Comparison of ENCODE assay signal across 9 cellular contexts in the genomic region with DNA sequence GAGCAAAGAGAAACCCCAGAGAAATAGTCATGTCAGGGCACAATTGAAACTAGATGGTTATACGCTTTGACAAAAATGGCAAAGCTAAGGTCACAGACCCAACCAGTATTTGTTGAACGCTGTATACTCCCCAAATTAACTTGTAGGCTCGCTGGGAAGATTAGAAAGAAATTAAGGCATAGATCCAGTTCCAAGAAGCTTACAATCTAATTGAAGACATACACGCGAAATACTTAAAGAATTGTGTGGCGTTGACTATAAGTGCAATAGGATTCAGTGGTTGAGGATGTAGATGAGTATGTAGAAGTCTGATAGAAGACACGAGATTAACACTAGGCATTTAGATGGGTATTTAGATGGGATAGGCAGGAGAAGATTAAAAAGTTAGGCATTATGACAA. TPM values are rescaled to one million over a fixed set of nuclear protein-coding genes. Genes with fewer than 3 reads are reported as not detected.
DNase-seq lines count a peak whose midpoint lies in the region; ATAC-seq, FAIRE-seq and TF ChIP-seq lines count a peak whose summit lies in the region.
"Had no signal": no experiment of that assay in that cellular context is flagged by ENCODE, and none has a peak within 500 bp of the region (broad histone marks: within the 10 kb centered on the region; RNA-seq: fewer than 3 reads in every experiment).

No MANE protein-coding gene starts in this region.

- no peak for TF ChIP-seq RAD21 in H1 (IDR thresholded peaks at IDR 0.05 in 1 of 2, conservative IDR thresholded peaks at IDR 0.05 in 1 of 2; ENCODE audit: low read depth in 2 of 2, low read length in 2 of 2)

- H2BK15ac ChIP-seq in H1 (ENCODE audit: low read length) = no peak overlapping the region

- POLR2A ChIA-PET in H1 (lab: Charles Lee; ENCODE audit: partially characterized antibody) = interaction anchor here (0.7 to 1.4 kb wide), 6 partner anchors 9 to 482 kb away, joined by 3 to 7 read pairs (median 4); a partner anchor contains a TSS

- H3K27ac ChIP-seq in BLaER1 (no peak overlapping the region), H1 (ENCODE audit: low read depth, low read length) (no peak overlapping the region)

- no peak overlapping the region for H2BK5ac ChIP-seq in H1 (ENCODE audit: low read depth, low read length)

- TF ChIP-seq EP300 in H1 (IDR thresholded peaks at IDR 0.05; ENCODE audit: borderline replicate concordance in 1 of 2, low read depth in 2 of 2, low read length in 2 of 2) = no peak

- peaks cover 6% of the 10 kb centered on the region; the same call in 1 of the 2 replicates for H3K23me2 ChIP-seq in H1 (ENCODE audit: low read depth, low read length)

- no peak overlapping the region for H3K14ac ChIP-seq in H1 (ENCODE audit: insufficient read length)

- ATAC-seq in HG03565 (IDR thresholded peaks at IDR 0.05; ENCODE audit: unreplicated experiment) (no peak), GM18511 (IDR thresholded peaks at IDR 0.05; ENCODE audit: unreplicated experiment) (no peak)

- no peak overlapping the region for H3K4ac ChIP-seq in H1 (replicated peaks; ENCODE audit: insufficient read length, low read depth, low read length)

- FAIRE-seq in H1 (lab: Jason Lieb, UNC) = no peak

- intact Hi-C loops in head of caudate nucleus (cut with DNase I) = no loop called here

- H3K36me3 ChIP-seq in BLaER1 (peaks cover 9% of the 10 kb centered on the region), H1 (ENCODE audit: control insufficient read depth in 2 of 4, insufficient read depth in 4 of 4, low read length in 3 of 4) (peaks cover 0 to 7% (median 0%) of the 10 kb centered on the region in 4 experiments; a peak in 3 of 8 replicates), neuron (ENCODE audit: insufficient read depth, low read length) (peaks cover 27% of the 10 kb centered on the region)

- H2AFZ ChIP-seq in H1 (ENCODE audit: low read length) (peak overlapping the region; percentile 97), neuron (ENCODE audit: low read depth, low read length) (peak overlapping the region; percentile 73)

- no peak overlapping the region for H2AK5ac ChIP-seq in H1 (ENCODE audit: low read depth, low read length)

- H3K23ac ChIP-seq in H1 (ENCODE audit: insufficient read length) = no peak overlapping the region

- H3K4me2 ChIP-seq in BLaER1 (peak overlapping the region; percentile 78), H1 (ENCODE audit: insufficient read depth in 1 of 2, low read depth in 2 of 2, low read length in 2 of 2) (peak overlapping the region; percentile 43 to 67)

- no peak overlapping the region for H2BK20ac ChIP-seq in H1 (ENCODE audit: low read length)

- no peak overlapping the region for H2BK12ac ChIP-seq in H1 (ENCODE audit: low read depth, low read length)

- no peaks in the 10 kb centered on the region for H3K9me3 ChIP-seq in BLaER1
- no peaks in the 10 kb centered on the region for H3K9me3 ChIP-seq in H1 (ENCODE audit: insufficient read depth in 2 of 2, low read depth in 1 of 2, low read length in 1 of 2)
- no peaks in the 10 kb centered on the region for H3K9me3 ChIP-seq in neuron (ENCODE audit: low read length)

- H4K20me1 ChIP-seq in BLaER1 = no peaks in the 10 kb centered on the region
- no peaks in the 10 kb centered on the region for H4K20me1 ChIP-seq in H1 (replicated peaks in 1 of 2; ENCODE audit: control insufficient read depth in 1 of 2, insufficient read depth in 2 of 2, low read length in 2 of 2)

- no peak overlapping the region for H4K5ac ChIP-seq in H1 (ENCODE audit: insufficient read length, low read depth, low read length)

- no peaks in the 10 kb centered on the region for H3K79me2 ChIP-seq in H1 (ENCODE audit: control insufficient read depth in 1 of 2, insufficient read depth in 2 of 2, low read length in 2 of 2)

- H4K8ac ChIP-seq in H1 (ENCODE audit: extremely low read depth, insufficient read depth, low read length) = no peak overlapping the region

- no peaks in the 10 kb centered on the region for H3K79me1 ChIP-seq in H1 (ENCODE audit: low read depth, low read length)

- no peak overlapping the region for H3K56ac ChIP-seq in H1 (replicated peaks; ENCODE audit: insufficient read length, low read depth, low read length)

- H3K27me3 ChIP-seq in BLaER1 (no peaks in the 10 kb centered on the region), H1 (replicated peaks in 1 of 4; ENCODE audit: control insufficient read depth in 3 of 4, extremely low read depth in 1 of 4, insufficient read depth in 3 of 4, low read length in 3 of 4) (no peaks in the 10 kb centered on the region), neuron (ENCODE audit: insufficient read depth, low read length) (no peaks in the 10 kb centered on the region)

- H4K91ac ChIP-seq in H1 (replicated peaks; ENCODE audit: insufficient read length, low read length) = no peak overlapping the region

- peaks cover 16% of the 10 kb centered on the region for H3K4me1 ChIP-seq in BLaER1
- no peaks in the 10 kb centered on the region for H3K4me1 ChIP-seq in H1 (replicated peaks in 1 of 4; ENCODE audit: control insufficient read depth in 3 of 4, insufficient read depth in 4 of 4, low read length in 3 of 4)
- peaks cover 16% of the 10 kb centered on the region for H3K4me1 ChIP-seq in neuron (ENCODE audit: insufficient read depth, low read length)

- CTCF ChIA-PET in H1 (lab: Charles Lee; ENCODE audit: partially characterized antibody) = interaction anchor here (0.7 to 3.6 kb wide), 6 partner anchors 13 to 177 kb away, joined by 3 to 21 read pairs (median 4); no protein-coding TSS in a partner anchor

- TF ChIP-seq CTCF in LNCaP clone FGC (IDR thresholded peaks at IDR 0.05; ENCODE audit: control insufficient read depth, extremely low read depth, insufficient read depth) (no peak), H1 (IDR thresholded peaks at IDR 0.05; ENCODE audit: control extremely low read depth in 1 of 3, insufficient read depth in 1 of 3, low read depth in 1 of 3, low read length in 3 of 3) (no peak)

- H3K9ac ChIP-seq in BLaER1 = peak overlapping the region; percentile 87; the same call in 1 of the 2 replicates
- peak overlapping the region in 3 of 4 experiments; percentile 0 to 44 (median 35); a peak in 3 of 7 replicates for H3K9ac ChIP-seq in H1 (replicated peaks in 1 of 4; ENCODE audit: extremely low read depth in 1 of 4, low read depth in 3 of 4, low read length in 3 of 4)

- 41% methylated on average over 7 of the region's 7 CpGs; no CpG with 5 or more reads in 1 of the 2 experiments for WGBS in H1 (ENCODE audit: extremely low coverage in 1 of 2, insufficient coverage in 1 of 2, insufficient read length in 1 of 2, insufficient replicate concordance in 2 of 2, low coverage in 1 of 2, low lambda C conversion rate in 2 of 2, missing lambda C conversion rate in 1 of 2), 2 experiments

- no peak overlapping the region for H3K18ac ChIP-seq in H1 (ENCODE audit: extremely low read depth, low read length)

- no peak for TF ChIP-seq POLR2A in H1 (IDR thresholded peaks at IDR 0.05; ENCODE audit: control extremely low read depth in 1 of 2, low read depth in 2 of 2, low read length in 2 of 2)

- DNase-seq in LNCaP clone FGC (ENCODE audit: low read depth) (no peak), H1 (ENCODE audit: low read depth in 1 of 2, low spot score in 2 of 2) (no peak), head of caudate nucleus (no peak), NK-92 (lab: John Stamatoyannopoulos, UW; ENCODE audit: unreplicated experiment) (no peak)

- H2BK120ac ChIP-seq in H1 (replicated peaks; ENCODE audit: low read depth, low read length) = no peak overlapping the region

- peak overlapping the region; percentile 87 for H3K4me3 ChIP-seq in BLaER1
- peak overlapping the region; percentile 84 for H3K4me3 ChIP-seq in LNCaP clone FGC (ENCODE audit: low read depth, low read length)
- peak overlapping the region; percentile 66 to 92 (median 79) for H3K4me3 ChIP-seq in H1 (ENCODE audit: extremely low read depth in 1 of 4, insufficient read depth in 2 of 4, low read depth in 3 of 4, low read length in 4 of 4)
- H3K4me3 ChIP-seq in neuron (ENCODE audit: low read length) = peak overlapping the region; percentile 94

TF ChIP-seq in H1, 55 proteins besides CTCF, POLR2A, EP300 and RAD21 (continues in another document):
- TF ChIP-seq, protein P1, sequence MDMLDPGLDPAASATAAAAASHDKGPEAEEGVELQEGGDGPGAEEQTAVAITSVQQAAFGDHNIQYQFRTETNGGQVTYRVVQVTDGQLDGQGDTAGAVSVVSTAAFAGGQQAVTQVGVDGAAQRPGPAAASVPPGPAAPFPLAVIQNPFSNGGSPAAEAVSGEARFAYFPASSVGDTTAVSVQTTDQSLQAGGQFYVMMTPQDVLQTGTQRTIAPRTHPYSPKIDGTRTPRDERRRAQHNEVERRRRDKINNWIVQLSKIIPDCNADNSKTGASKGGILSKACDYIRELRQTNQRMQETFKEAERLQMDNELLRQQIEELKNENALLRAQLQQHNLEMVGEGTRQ (IDR thresholded peaks at IDR 0.05; ENCODE audit: low read length) = no peak
- no peak for TF ChIP-seq GABPA (IDR thresholded peaks at IDR 0.05; ENCODE audit: borderline replicate concordance, insufficient read depth, low read length)

RNA-seq across cellular contexts. Expression of a gene that starts 0.5 kb away (rescaled TPM):
- total RNA-seq in H1 (2021; fragmentation: NEBNext Ultra II Directional; extraction: Animal tissue kit (Norgen Biotek cat#: 25700)) = 10.0 and 10.5 TPM in 2 replicates
- 5.8 and 10.4 TPM in 2 replicates for polyA plus RNA-seq in H1 (2011; rRNA removed)
- polyA plus RNA-seq in H1 (2011; cell fraction: cytosol; rRNA removed) = 7.5 TPM
- polyA plus RNA-seq in H1 (2011; cell fraction: nucleus; rRNA removed) = 5.8 TPM
- polyA plus RNA-seq in H1 (2012, experiment 1 of 2) = 12.3 to 14.3 TPM (median 12.8 TPM) in 4 replicates
- polyA plus RNA-seq in H1 (2012, experiment 2 of 2) = 25.4 TPM
- 28.3 TPM for polyA plus RNA-seq in H1 (2013, experiment 1 of 2)
- polyA plus RNA-seq in H1 (2013, experiment 2 of 2) = 25.1 TPM
- polyA minus RNA-seq in H1 (2011; rRNA and poly(A)+ RNA removed) = 3.6 and 5.0 TPM in 2 replicates
- polyA minus RNA-seq in H1 (2011; cell fraction: cytosol; rRNA and poly(A)+ RNA removed) = 2.1 TPM
- 1.9 TPM for polyA minus RNA-seq in H1 (2011; cell fraction: nucleus; rRNA and poly(A)+ RNA removed)

RNA-seq across cellular contexts. Expression of a gene that starts 0.6 kb away (rescaled TPM):
- total RNA-seq in H1 (2021; fragmentation: NEBNext Ultra II Directional; extraction: Animal tissue kit (Norgen Biotek cat#: 25700)) = 14.8 and 15.9 TPM in 2 replicates
- 5.5 and 8.0 TPM in 2 replicates for polyA plus RNA-seq in H1 (2011; rRNA removed)
- polyA plus RNA-seq in H1 (2011; cell fraction: cytosol; rRNA removed) = 9.9 TPM
- 8.8 TPM for polyA plus RNA-seq in H1 (2011; cell fraction: nucleus; rRNA removed)
- 6.9 to 16.7 TPM (median 8.0 TPM) in 4 replicates for polyA plus RNA-seq in H1 (2012, experiment 1 of 2)
- 2.2 TPM for polyA plus RNA-seq in H1 (2012, experiment 2 of 2)
- polyA plus RNA-seq in H1 (2013, experiment 1 of 2) = 14.9 TPM
- 13.5 TPM for polyA plus RNA-seq in H1 (2013, experiment 2 of 2)
- polyA minus RNA-seq in H1 (2011; rRNA and poly(A)+ RNA removed) = 8.5 and 8.8 TPM in 2 replicates
- polyA minus RNA-seq in H1 (2011; cell fraction: cytosol; rRNA and poly(A)+ RNA removed) = 8.0 TPM
- 29.1 TPM for polyA minus RNA-seq in H1 (2011; cell fraction: nucleus; rRNA and poly(A)+ RNA removed)

RNA-seq across cellular contexts. Expression of a gene that starts 34.0 kb away (rescaled TPM):
- not detected in 2 replicates for total RNA-seq in H1 (2021; fragmentation: NEBNext Ultra II Directional; extraction: Animal tissue kit (Norgen Biotek cat#: 25700))
- not detected in 2 replicates for polyA plus RNA-seq in H1 (2011; rRNA removed)
- not detected for polyA plus RNA-seq in H1 (2011; cell fraction: cytosol; rRNA removed)
- polyA plus RNA-seq in H1 (2011; cell fraction: nucleus; rRNA removed) = not detected
- not detected in 4 replicates for polyA plus RNA-seq in H1 (2012, experiment 1 of 2)
- polyA plus RNA-seq in H1 (2012, experiment 2 of 2) = not detected
- not detected for polyA plus RNA-seq in H1 (2013, experiment 1 of 2)
- polyA plus RNA-seq in H1 (2013, experiment 2 of 2) = not detected
- polyA minus RNA-seq in H1 (2011; rRNA and poly(A)+ RNA removed) = not detected in 2 replicates
- polyA minus RNA-seq in H1 (2011; cell fraction: cytosol; rRNA and poly(A)+ RNA removed) = not detected
- not detected for polyA minus RNA-seq in H1 (2011; cell fraction: nucleus; rRNA and poly(A)+ RNA removed)
- total RNA-seq: progenitor cell of endocrine pancreas had no signal
